Comparison of ENCODE assay signal across 8 cellular contexts in genomic region chr13:42039457-42039945, GRCh38. TPM values are rescaled to one million over a fixed set of nuclear protein-coding genes. Genes with fewer than 3 reads are reported as not detected.
DNase-seq lines count a peak whose midpoint lies in the region; ATAC-seq and TF ChIP-seq lines count a peak whose summit lies in the region.

No MANE protein-coding gene starts in this region.

- H3K18ac ChIP-seq in IMR-90 (ENCODE audit: low read depth, low read length): peak overlapping the region; percentile 44

- H2AK5ac ChIP-seq in IMR-90 (ENCODE audit: low read depth, low read length): peak overlapping the region; percentile 18; the same call in 1 of the 2 replicates

- peak overlapping the region; percentile 81 for H3K9ac ChIP-seq in IMR-90 (ENCODE audit: low read depth, low read length)

- no peak for TF ChIP-seq RAD21 in IMR-90 (IDR thresholded peaks at IDR 0.05; ENCODE audit: low read length)

- CTCF ChIA-PET in IMR-90 (lab: Yijun Ruan, JAX): interaction anchor here (1.0 kb wide), 1 partner anchor 371 kb away, joined by 4 read pairs; no protein-coding TSS in a partner anchor

- H4K5ac ChIP-seq in IMR-90 (ENCODE audit: low read depth, low read length): 0 out of 2 replicates have a peak overlapping the region, but pooled peaks have one; percentile 9

- H3K4me1 ChIP-seq in IMR-90 (ENCODE audit: control insufficient read depth, insufficient read depth, low read length) (peaks cover 8% of the 10 kb centered on the region), thoracic aorta (ENCODE audit: control insufficient read depth in 1 of 2, low read depth in 2 of 2) (peaks cover 4 to 19% of the 10 kb centered on the region in 2 donors)

- H4K8ac ChIP-seq in IMR-90 (ENCODE audit: low read depth in 2 of 2, low read length in 2 of 2): peak overlapping the region in 1 of 2 experiments; percentile 43; a peak in 2 of 4 replicates

- H3K9me3 ChIP-seq in IMR-90 (ENCODE audit: control insufficient read depth, insufficient read depth, low read length) (no peaks in the 10 kb centered on the region), thoracic aorta (no peaks in the 10 kb centered on the region)

- no peaks in the 10 kb centered on the region for H3K27me3 Mint-ChIP-seq in activated T-cell treated with anti-CD3 and anti-CD28 coated beads, Interleukin-2, amount 50 U/mL, for 4 hours (ENCODE audit: low read depth)

- H3K4ac ChIP-seq in IMR-90 (ENCODE audit: low read depth, low read length): peak overlapping the region; percentile 76

- no peaks in the 10 kb centered on the region for H3K36me3 Mint-ChIP-seq in activated T-cell treated with anti-CD3 and anti-CD28 coated beads, Interleukin-2, amount 50 U/mL, for 4 hours (ENCODE audit: insufficient read depth)

- H3K79me1 ChIP-seq in IMR-90 (ENCODE audit: low read depth in 1 of 2, low read length in 2 of 2): peaks cover 14 to 20% of the 10 kb centered on the region in 2 experiments

- 13% methylated on average over 12 of the region's 14 CpGs; no CpG with 5 or more reads in 1 of the 2 experiments for WGBS in IMR-90 (ENCODE audit: extremely low coverage in 2 of 2, insufficient read length in 1 of 2), 2 experiments

- H2BK120ac ChIP-seq in IMR-90 (ENCODE audit: low read depth, low read length): peak overlapping the region; percentile 44; the same call in 1 of the 2 replicates

- TF ChIP-seq CTCF in IMR-90 (conservative IDR thresholded peaks at IDR 0.05; ENCODE audit: low read depth, low read length) (no peak), brain microvascular endothelial cell (IDR thresholded peaks at IDR 0.05; ENCODE audit: low read depth, low read length, missing control alignments) (no peak), thoracic aorta (IDR thresholded peaks at IDR 0.05) (no peak)

- peak overlapping the region; percentile 4; the same call in 1 of the 2 replicates for H4K91ac ChIP-seq in IMR-90 (ENCODE audit: insufficient read depth, low read depth, low read length)

- peaks cover 4% of the 10 kb centered on the region; the same call in 1 of the 2 replicates for H3K9me1 ChIP-seq in IMR-90 (ENCODE audit: insufficient read depth, low read length)

- peaks cover 12% of the 10 kb centered on the region for H3K9me3 Mint-ChIP-seq in activated T-cell treated with anti-CD3 and anti-CD28 coated beads, Interleukin-2, amount 50 U/mL, for 4 hours

- TF ChIP-seq POLR2A in IMR-90 (IDR thresholded peaks at IDR 0.05; ENCODE audit: low read depth, low read length): no peak

- intact Hi-C loops in IMR-90 (cut with micrococcal nuclease): no loop called here

- H3K4me3 Mint-ChIP-seq in activated T-cell treated with anti-CD3 and anti-CD28 coated beads, Interleukin-2, amount 50 U/mL, for 4 hours: peak overlapping the region; percentile 87

- peak overlapping the region; percentile 89 for H2AK9ac ChIP-seq in IMR-90 (replicated peaks; ENCODE audit: low read depth, low read length, poor library complexity)

- BruUV-seq in IMR-90 (replicated peaks; lab: Mats Ljungman, UMichigan): no TSS peak

- peak overlapping the region; percentile 97 for H3K23ac ChIP-seq in IMR-90 (ENCODE audit: low read depth, low read length)

- peak overlapping the region; percentile 81 for H3K56ac ChIP-seq in IMR-90 (ENCODE audit: extremely low read depth, insufficient read depth, low read length)

- H3K4me1 Mint-ChIP-seq in activated T-cell treated with anti-CD3 and anti-CD28 coated beads, Interleukin-2, amount 50 U/mL, for 4 hours (ENCODE audit: low read depth): peaks cover 19% of the 10 kb centered on the region

- peak overlapping the region; percentile 85 for H3K14ac ChIP-seq in IMR-90 (replicated peaks; ENCODE audit: low read depth, low read length)

- in situ Hi-C loops in IMR-90 (cut with MboI; ENCODE audit: low sequenced_read_pairs): loop anchor here (10.0 kb wide), 1 partner anchor 75 kb away; the partner anchor contains the start of gene VWA8
- in situ Hi-C loops in brain microvascular endothelial cell (cut with HindIII; ENCODE audit: low pct_ligation_motif_present, low sequenced_read_pairs): no loop called here

- H3K27ac ChIP-seq in IMR-90 (ENCODE audit: insufficient read depth, low read length) (peak overlapping the region; percentile 71), brain microvascular endothelial cell (peak overlapping the region; percentile 97), thoracic aorta (peak overlapping the region; percentile 94 to 97)

- H2BK20ac ChIP-seq in IMR-90 (ENCODE audit: low read depth, low read length): peak overlapping the region; percentile 31

- H2BK5ac ChIP-seq in IMR-90 (ENCODE audit: low read depth, low read length, poor library complexity, severe bottlenecking): peak overlapping the region; percentile 93

- POLR2A ChIA-PET in IMR-90 (lab: Charles Lee; ENCODE audit: unreplicated experiment): interaction anchor here (0.6 kb wide), 1 partner anchor 90 kb away, joined by 8 read pairs; no protein-coding TSS in a partner anchor

- no peak overlapping the region for H2BK15ac ChIP-seq in IMR-90 (ENCODE audit: low read depth, low read length)

- H3K36me3 ChIP-seq in IMR-90 (ENCODE audit: control insufficient read depth, insufficient read depth, low read length) (no peaks in the 10 kb centered on the region), brain microvascular endothelial cell (replicated peaks) (no peaks in the 10 kb centered on the region), thoracic aorta (no peaks in the 10 kb centered on the region)

- H3K27me3 ChIP-seq in IMR-90 (ENCODE audit: control insufficient read depth, insufficient read depth, low read length): no peaks in the 10 kb centered on the region
- H3K27me3 ChIP-seq in brain microvascular endothelial cell (replicated peaks): no peaks in the 10 kb centered on the region
- no peaks in the 10 kb centered on the region for H3K27me3 ChIP-seq in thoracic aorta (replicated peaks; ENCODE audit: insufficient read depth)

- ATAC-seq in activated T-cell treated with anti-CD3 and anti-CD28 coated beads, Interleukin-2, amount 50 U/mL, for 4 hours: peak in 1 of 2 donors; percentile 1
- ATAC-seq in IMR-90 (ENCODE audit: low read depth) (no peak; the same call in 1 of the 2 replicates), left lobe of liver (peak; percentile 45), thoracic aorta (ENCODE audit: insufficient number of reproducible peaks, low FRiP score, low read depth) (peak; percentile 7), HG02870 (IDR thresholded peaks at IDR 0.05; ENCODE audit: unreplicated experiment) (no peak)

- H3K4me3 ChIP-seq in IMR-90 (ENCODE audit: insufficient read depth, low read depth, low read length) (peak overlapping the region; percentile 95), brain microvascular endothelial cell (ENCODE audit: low read depth, low read length) (peak overlapping the region; percentile 79), thoracic aorta (peak overlapping the region; percentile 94)

- dilution Hi-C loops in IMR-90 (cut with HindIII; ENCODE audit: low sequenced_read_pairs, unreplicated experiment): no loop called here

- H2AFZ ChIP-seq in IMR-90 (replicated peaks; ENCODE audit: low read length, poor library complexity): peak overlapping the region; percentile 93

- 0 out of 2 replicates have a peak, but pooled peaks cover 8% of the 10 kb centered on the region for H4K20me1 ChIP-seq in IMR-90 (ENCODE audit: insufficient read depth, low read length)

- peak overlapping the region; percentile 90 for H3K4me2 ChIP-seq in IMR-90 (ENCODE audit: low read depth, low read length)

- no peak for DNase-seq in activated T-cell treated with anti-CD3 and anti-CD28 coated beads, Interleukin-2, amount 50 U/mL, for 4 hours
- DNase-seq in activated T-cell treated with anti-CD3 and anti-CD28 coated beads for 4 hours: no peak
- DNase-seq in IMR-90: no peak
- no peak for DNase-seq in brain microvascular endothelial cell
- DNase-seq in left lobe of liver (ENCODE audit: low spot score): no peak
- DNase-seq in thoracic aorta (ENCODE audit: low spot score): no peak
- no peak for DNase-seq in NCI-H526 (lab: John Stamatoyannopoulos, UW)

TF ChIP-seq in IMR-90, 13 proteins besides CTCF, POLR2A, EP300 and RAD21:
- no peak for TF ChIP-seq ELK1 (IDR thresholded peaks at IDR 0.05; ENCODE audit: borderline replicate concordance, low read depth, low read length)
- no peak for TF ChIP-seq USF2 (IDR thresholded peaks at IDR 0.05; ENCODE audit: low read depth, low read length)
- TF ChIP-seq RFX5 (IDR thresholded peaks at IDR 0.05; ENCODE audit: low read depth, low read length): no peak
- TF ChIP-seq CHD1 (IDR thresholded peaks at IDR 0.05; ENCODE audit: low read depth, low read length): no peak
- TF ChIP-seq RCOR1 (IDR thresholded peaks at IDR 0.05; ENCODE audit: insufficient replicate concordance, low read length): no peak
- TF ChIP-seq MAZ (IDR thresholded peaks at IDR 0.05; ENCODE audit: borderline replicate concordance, low read depth, low read length): no peak
- no peak for TF ChIP-seq MXI1 (IDR thresholded peaks at IDR 0.05; ENCODE audit: borderline replicate concordance, low read depth, low read length)
- no peak for TF ChIP-seq BHLHE40 (IDR thresholded peaks at IDR 0.05; ENCODE audit: low read depth, low read length)
- TF ChIP-seq FOS (IDR thresholded peaks at IDR 0.05; ENCODE audit: low read depth, low read length): no peak
- no peak for TF ChIP-seq MAFK (IDR thresholded peaks at IDR 0.05; ENCODE audit: low read depth, low read length)

RNA-seq across cellular contexts. Expression of gene DGKH, which starts 8.9 kb away (rescaled TPM):
- 1 to 10 TPM; 5.1 to 5.7 (median 5.6) TPM for total RNA-seq in activated T-cell treated with anti-CD3 and anti-CD28 coated beads, Interleukin-2, amount 50 U/mL, for 4 hours
- total RNA-seq in IMR-90 (2012; rRNA removed) (9.7 and 13.4 TPM in 2 replicates), left lobe of liver (1.1 TPM), thoracic aorta (10 to 100 TPM; 18.3 to 37.8 TPM)
- 1.6 and 2.0 TPM in 2 replicates for polyA plus RNA-seq in IMR-90 (2012; rRNA removed)
- 0.21 and 0.30 TPM in 2 replicates for polyA plus RNA-seq in IMR-90 (2012; cell fraction: cytosol; rRNA removed)
- polyA plus RNA-seq in IMR-90 (2012; cell fraction: nucleus; rRNA removed; ENCODE audit: low replicate concordance): 1.1 and 6.6 TPM in 2 replicates

Comparison
In these comparisons a context has a peak if more than half of its experiments do, and no peak if none do; other contexts are left out.
1. ATAC-seq: peak in left lobe of liver (single experiment) and thoracic aorta (single experiment); none in IMR-90 (single experiment) and HG02870 (single experiment).
2. Peak in every context shown above with its lines, with median percentiles within 50 percentile points of each other: H3K27ac ChIP-seq and H3K4me3 ChIP-seq.